ENCODE assay signal across 2 cellular contexts in the genomic region with DNA sequence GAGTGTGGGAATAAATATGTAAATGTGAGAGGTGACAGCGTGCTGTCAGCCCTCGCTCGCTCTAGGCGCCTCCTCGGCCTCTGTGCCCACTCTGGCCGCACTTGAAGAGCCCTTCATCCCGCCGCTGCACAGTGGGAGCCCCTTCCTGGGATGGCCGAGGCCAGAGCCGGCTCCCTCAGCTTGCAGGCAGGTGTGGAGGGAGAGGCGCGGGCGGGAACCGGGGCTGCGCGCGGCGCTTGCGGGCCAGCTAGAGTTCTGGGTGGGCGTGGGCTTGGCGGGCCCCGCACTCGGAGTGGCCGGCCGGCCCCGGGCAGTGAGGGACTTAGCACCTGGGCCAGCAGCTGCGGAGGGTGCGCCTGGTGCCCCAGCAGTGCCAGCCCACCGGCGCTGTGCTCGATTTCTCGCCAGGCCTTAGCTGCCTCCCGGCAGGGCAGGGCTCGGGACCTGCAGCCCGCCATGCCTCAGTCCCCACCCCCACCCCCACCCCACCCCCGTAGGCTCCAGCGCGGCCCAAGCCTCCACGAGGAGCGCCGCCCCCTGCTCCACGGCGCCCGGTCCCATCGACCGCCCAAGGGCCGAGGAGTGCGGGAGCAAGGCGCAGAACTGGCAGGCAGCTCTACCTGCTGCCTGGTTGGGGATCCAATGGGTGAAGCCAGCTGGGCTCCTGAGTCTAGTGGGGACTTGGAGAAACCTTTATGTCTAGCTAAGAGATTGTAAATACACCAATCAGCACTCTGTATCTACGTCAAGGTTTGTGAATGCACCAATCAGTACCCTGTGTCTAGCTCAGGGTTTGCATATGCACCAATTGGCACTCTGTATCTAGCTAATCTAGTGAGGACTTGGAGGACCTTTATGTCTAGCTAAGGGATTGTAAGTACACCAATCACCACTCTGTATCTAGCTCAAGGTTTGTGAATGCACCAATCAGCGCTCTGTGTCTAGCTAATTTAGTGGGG. TPM values are rescaled to one million over a fixed set of nuclear protein-coding genes. Genes with fewer than 3 reads are reported as not detected.
"Had no signal": no experiment of that assay in that cellular context is flagged by ENCODE, and none has a peak within 500 bp of the region (broad histone marks: within the 10 kb centered on the region; RNA-seq: fewer than 3 reads in every experiment).

No MANE protein-coding gene starts in this region.

RNA-seq across cellular contexts. Expression of a gene that starts 8.5 kb away (rescaled TPM):
- total RNA-seq: bronchial epithelial cell had no signal

RNA-seq across cellular contexts. Expression of a gene that starts 46.7 kb away (rescaled TPM):
- total RNA-seq: ascending aorta had no signal
